In the genomic region with DNA sequence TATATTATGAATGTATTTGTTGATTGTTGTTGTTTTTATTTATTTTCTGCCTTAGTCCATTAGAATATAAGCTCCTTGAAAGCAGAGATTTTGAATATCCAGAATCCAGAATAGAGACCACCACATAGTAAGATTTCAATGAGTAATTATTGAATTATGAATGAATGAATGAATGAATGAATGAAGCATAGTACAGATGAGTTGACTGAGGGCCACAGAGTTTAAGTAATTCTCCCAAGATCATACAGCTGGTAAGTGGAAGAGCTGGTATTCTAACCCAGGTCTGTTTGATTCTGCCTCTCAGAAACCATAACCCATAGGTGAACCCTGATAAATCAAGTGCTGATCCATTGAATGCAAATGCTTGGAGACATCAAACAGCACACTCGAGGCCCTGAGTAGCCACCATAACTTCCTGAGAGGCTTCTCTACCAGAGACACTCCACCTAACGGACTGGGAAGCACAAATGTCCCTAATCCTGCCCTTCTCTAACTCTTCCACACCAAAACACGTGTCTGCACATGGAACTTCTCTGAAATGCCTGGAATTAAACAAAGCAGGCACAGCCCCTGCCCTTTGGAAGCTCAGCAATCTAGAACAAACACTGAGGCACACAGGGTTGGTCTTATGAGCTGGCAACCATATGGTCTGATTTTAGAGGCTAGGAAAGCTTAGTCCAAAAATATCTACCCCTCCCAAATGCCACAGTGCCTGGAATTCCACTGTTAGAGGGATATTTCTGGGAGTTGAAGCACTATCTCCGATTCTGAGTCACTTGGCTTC, we compare ENCODE assay signal across 1 cellular context.
TF ChIP-seq lines count a peak whose summit lies in the region.

No MANE protein-coding gene starts in this region.

TF ChIP-seq in GM23338, 12 proteins besides CTCF, POLR2A, EP300 and RAD21 (continued from another document):
- TF ChIP-seq, protein P1, sequence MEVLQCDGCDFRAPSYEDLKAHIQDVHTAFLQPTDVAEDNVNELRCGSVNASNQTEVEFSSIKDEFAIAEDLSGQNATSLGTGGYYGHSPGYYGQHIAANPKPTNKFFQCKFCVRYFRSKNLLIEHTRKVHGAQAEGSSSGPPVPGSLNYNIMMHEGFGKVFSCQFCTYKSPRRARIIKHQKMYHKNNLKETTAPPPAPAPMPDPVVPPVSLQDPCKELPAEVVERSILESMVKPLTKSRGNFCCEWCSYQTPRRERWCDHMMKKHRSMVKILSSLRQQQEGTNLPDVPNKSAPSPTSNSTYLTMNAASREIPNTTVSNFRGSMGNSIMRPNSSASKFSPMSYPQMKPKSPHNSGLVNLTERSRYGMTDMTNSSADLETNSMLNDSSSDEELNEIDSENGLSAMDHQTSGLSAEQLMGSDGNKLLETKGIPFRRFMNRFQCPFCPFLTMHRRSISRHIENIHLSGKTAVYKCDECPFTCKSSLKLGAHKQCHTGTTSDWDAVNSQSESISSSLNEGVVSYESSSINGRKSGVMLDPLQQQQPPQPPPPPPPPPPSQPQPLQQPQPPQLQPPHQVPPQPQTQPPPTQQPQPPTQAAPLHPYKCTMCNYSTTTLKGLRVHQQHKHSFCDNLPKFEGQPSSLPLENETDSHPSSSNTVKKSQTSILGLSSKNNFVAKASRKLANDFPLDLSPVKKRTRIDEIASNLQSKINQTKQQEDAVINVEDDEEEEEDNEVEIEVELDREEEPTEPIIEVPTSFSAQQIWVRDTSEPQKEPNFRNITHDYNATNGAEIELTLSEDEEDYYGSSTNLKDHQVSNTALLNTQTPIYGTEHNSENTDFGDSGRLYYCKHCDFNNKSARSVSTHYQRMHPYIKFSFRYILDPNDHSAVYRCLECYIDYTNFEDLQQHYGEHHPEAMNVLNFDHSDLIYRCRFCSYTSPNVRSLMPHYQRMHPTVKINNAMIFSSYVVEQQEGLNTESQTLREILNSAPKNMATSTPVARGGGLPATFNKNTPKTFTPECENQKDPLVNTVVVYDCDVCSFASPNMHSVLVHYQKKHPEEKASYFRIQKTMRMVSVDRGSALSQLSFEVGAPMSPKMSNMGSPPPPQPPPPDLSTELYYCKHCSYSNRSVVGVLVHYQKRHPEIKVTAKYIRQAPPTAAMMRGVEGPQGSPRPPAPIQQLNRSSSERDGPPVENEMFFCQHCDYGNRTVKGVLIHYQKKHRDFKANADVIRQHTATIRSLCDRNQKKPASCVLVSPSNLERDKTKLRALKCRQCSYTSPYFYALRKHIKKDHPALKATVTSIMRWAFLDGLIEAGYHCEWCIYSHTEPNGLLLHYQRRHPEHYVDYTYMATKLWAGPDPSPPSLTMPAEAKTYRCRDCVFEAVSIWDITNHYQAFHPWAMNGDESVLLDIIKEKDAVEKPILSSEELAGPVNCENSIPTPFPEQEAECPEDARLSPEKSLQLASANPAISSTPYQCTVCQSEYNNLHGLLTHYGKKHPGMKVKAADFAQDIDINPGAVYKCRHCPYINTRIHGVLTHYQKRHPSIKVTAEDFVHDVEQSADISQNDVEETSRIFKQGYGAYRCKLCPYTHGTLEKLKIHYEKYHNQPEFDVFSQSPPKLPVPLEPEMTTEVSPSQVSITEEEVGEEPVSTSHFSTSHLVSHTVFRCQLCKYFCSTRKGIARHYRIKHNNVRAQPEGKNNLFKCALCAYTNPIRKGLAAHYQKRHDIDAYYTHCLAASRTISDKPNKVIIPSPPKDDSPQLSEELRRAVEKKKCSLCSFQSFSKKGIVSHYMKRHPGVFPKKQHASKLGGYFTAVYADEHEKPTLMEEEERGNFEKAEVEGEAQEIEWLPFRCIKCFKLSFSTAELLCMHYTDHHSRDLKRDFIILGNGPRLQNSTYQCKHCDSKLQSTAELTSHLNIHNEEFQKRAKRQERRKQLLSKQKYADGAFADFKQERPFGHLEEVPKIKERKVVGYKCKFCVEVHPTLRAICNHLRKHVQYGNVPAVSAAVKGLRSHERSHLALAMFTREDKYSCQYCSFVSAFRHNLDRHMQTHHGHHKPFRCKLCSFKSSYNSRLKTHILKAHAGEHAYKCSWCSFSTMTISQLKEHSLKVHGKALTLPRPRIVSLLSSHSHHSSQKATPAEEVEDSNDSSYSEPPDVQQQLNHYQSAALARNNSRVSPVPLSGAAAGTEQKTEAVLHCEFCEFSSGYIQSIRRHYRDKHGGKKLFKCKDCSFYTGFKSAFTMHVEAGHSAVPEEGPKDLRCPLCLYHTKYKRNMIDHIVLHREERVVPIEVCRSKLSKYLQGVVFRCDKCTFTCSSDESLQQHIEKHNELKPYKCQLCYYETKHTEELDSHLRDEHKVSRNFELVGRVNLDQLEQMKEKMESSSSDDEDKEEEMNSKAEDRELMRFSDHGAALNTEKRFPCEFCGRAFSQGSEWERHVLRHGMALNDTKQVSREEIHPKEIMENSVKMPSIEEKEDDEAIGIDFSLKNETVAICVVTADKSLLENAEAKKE (CRISPR knock-in tag; IDR thresholded peaks at IDR 0.05): no peak
- TF ChIP-seq, protein P2, sequence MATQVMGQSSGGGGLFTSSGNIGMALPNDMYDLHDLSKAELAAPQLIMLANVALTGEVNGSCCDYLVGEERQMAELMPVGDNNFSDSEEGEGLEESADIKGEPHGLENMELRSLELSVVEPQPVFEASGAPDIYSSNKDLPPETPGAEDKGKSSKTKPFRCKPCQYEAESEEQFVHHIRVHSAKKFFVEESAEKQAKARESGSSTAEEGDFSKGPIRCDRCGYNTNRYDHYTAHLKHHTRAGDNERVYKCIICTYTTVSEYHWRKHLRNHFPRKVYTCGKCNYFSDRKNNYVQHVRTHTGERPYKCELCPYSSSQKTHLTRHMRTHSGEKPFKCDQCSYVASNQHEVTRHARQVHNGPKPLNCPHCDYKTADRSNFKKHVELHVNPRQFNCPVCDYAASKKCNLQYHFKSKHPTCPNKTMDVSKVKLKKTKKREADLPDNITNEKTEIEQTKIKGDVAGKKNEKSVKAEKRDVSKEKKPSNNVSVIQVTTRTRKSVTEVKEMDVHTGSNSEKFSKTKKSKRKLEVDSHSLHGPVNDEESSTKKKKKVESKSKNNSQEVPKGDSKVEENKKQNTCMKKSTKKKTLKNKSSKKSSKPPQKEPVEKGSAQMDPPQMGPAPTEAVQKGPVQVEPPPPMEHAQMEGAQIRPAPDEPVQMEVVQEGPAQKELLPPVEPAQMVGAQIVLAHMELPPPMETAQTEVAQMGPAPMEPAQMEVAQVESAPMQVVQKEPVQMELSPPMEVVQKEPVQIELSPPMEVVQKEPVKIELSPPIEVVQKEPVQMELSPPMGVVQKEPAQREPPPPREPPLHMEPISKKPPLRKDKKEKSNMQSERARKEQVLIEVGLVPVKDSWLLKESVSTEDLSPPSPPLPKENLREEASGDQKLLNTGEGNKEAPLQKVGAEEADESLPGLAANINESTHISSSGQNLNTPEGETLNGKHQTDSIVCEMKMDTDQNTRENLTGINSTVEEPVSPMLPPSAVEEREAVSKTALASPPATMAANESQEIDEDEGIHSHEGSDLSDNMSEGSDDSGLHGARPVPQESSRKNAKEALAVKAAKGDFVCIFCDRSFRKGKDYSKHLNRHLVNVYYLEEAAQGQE (IDR thresholded peaks at IDR 0.05; ENCODE audit: unreplicated experiment): no peak
